Comparison of ENCODE assay signal across 1 cellular context in genomic region chr15:65612949-65613348, GRCh38.
TF ChIP-seq lines count a peak whose summit lies in the region.

No MANE protein-coding gene starts in this region.

TF ChIP-seq in HepG2, 621 proteins besides CTCF, POLR2A, EP300 and RAD21 (continued from another document):
- TF ChIP-seq ZNF407 (CRISPR knock-in tag; IDR thresholded peaks at IDR 0.05; ENCODE audit: not compliant biosample characterization) (no peak), NFIB (CRISPR knock-in tag; IDR thresholded peaks at IDR 0.05; ENCODE audit: borderline replicate concordance) (no peak), NFRKB (IDR thresholded peaks at IDR 0.05) (no peak), ZNF441 (CRISPR knock-in tag; IDR thresholded peaks at IDR 0.05; ENCODE audit: borderline replicate concordance) (no peak)
